8 cellular contexts compared by ENCODE assay signal in the genomic region with DNA sequence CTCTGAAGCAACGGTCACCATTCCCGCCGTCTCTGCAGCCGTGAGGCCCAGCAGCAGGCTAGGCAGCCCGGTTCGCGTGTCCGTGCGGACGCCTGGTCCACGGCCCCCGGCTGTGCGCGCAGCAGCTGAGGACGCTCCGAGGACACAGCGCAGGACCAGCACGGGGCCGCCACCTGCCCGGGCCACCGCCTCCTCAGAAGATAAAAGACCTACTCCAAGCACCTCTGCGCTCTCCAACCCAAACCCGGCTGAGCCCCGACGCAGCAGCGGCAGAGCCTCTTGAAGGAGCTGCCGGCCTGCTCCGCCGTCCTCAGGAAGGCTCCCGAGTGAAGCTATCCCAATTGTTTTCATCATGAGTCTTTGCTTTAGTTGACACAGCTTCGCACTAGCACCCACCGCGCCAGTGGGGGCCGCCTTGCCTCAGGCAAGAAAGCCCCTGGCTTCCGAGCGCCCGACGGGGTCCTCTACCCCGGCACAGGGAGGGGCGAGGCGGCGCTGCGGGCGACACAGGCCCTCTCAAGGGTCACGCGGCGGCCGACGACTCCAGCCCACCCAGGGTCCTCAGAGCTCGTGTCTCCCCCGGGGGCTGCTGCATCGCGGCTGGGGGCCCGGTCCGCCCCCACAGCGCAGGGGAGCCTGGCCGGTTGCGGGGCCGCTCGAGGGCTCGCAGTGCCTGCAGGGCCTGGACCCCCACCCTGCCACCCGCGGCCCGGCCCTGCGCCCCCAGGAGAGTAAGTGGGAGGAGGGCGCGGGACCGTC. TPM values are rescaled to one million over a fixed set of nuclear protein-coding genes. Genes with fewer than 3 reads are reported as not detected.
DNase-seq lines count a peak whose midpoint lies in the region; ATAC-seq, FAIRE-seq and TF ChIP-seq lines count a peak whose summit lies in the region.

No MANE protein-coding gene starts in this region.

- ATAC-seq in GM18907 (IDR thresholded peaks at IDR 0.05; ENCODE audit: unreplicated experiment) (peak; percentile 2), HG02981 (IDR thresholded peaks at IDR 0.05; ENCODE audit: unreplicated experiment) (no peak), GM21381 (IDR thresholded peaks at IDR 0.05; ENCODE audit: unreplicated experiment) (no peak)

- peak overlapping the region; percentile 83 for H3K27ac ChIP-seq in astrocyte (ENCODE audit: low read depth, low read length)
- no peak overlapping the region for H3K27ac ChIP-seq in iPS-20b (ENCODE audit: low read length)
- H3K27ac ChIP-seq in spleen, result peak overlapping the region; percentile 66 to 88 (median 83)

- H3K79me2 ChIP-seq in astrocyte (ENCODE audit: insufficient read depth, low read length), result peaks cover 56% of the 10 kb centered on the region

- H3K4me1 ChIP-seq in astrocyte (ENCODE audit: insufficient read depth, low read length) (peaks cover 18% of the 10 kb centered on the region), iPS-20b (ENCODE audit: insufficient read depth, low read length) (peaks cover 6% of the 10 kb centered on the region; the same call in 1 of the 2 replicates), spleen (peaks cover 30 to 80% (median 64%) of the 10 kb centered on the region in 6 donors)

- no peak for FAIRE-seq in astrocyte (lab: Jason Lieb, UNC)

- H3K9ac ChIP-seq in astrocyte (ENCODE audit: low read length) (peak overlapping the region; percentile 87), iPS-20b (ENCODE audit: low read depth, low read length) (peak overlapping the region; percentile 53; the same call in 1 of the 2 replicates)

- intact Hi-C loops in spleen (cut with DNase I; ENCODE audit: low total_unique reads), result no loop called here

- H3K27me3 ChIP-seq in astrocyte (ENCODE audit: insufficient read depth, low read length) (no peaks in the 10 kb centered on the region), iPS-20b (ENCODE audit: insufficient read depth, low read length) (peaks cover 7% of the 10 kb centered on the region; the same call in 1 of the 2 replicates), spleen (replicated peaks in 1 of 7) (peaks cover 0 to 9% (median 0%) of the 10 kb centered on the region in 7 donors)

- peak overlapping the region; percentile 82 to 93 (median 90) for H3K4me3 Mint-ChIP-seq in IgD-negative memory B cell
- H3K4me3 Mint-ChIP-seq in astrocyte (ENCODE audit: unreplicated experiment), result peak overlapping the region; percentile 90

- H4K20me1 ChIP-seq in astrocyte (ENCODE audit: insufficient read depth, low read length), result peaks cover 53% of the 10 kb centered on the region

- H3K36me3 ChIP-seq in astrocyte (ENCODE audit: insufficient read depth, low read length), result peaks cover 2% of the 10 kb centered on the region
- no peaks in the 10 kb centered on the region for H3K36me3 ChIP-seq in iPS-20b (ENCODE audit: insufficient read depth, low read depth, low read length)
- peaks cover 0 to 22% (median 8%) of the 10 kb centered on the region in 6 donors for H3K36me3 ChIP-seq in spleen

- H3K9me3 Mint-ChIP-seq in IgD-negative memory B cell (peaks cover 0 to 2% (median 0%) of the 10 kb centered on the region in 3 donors), astrocyte (ENCODE audit: unreplicated experiment) (no peaks in the 10 kb centered on the region)

- H3K36me3 Mint-ChIP-seq in IgD-negative memory B cell (peaks cover 3% of the 10 kb centered on the region), astrocyte (ENCODE audit: low read depth, unreplicated experiment) (peaks cover 5% of the 10 kb centered on the region)

- no peak for TF ChIP-seq POLR2A in spleen (IDR thresholded peaks at IDR 0.05)

- H3K4me1 Mint-ChIP-seq in IgD-negative memory B cell (peaks cover 38 to 46% (median 45%) of the 10 kb centered on the region in 3 donors), astrocyte (ENCODE audit: low read depth, unreplicated experiment) (peaks cover 14% of the 10 kb centered on the region)

- H3K27ac Mint-ChIP-seq in IgD-negative memory B cell (peak overlapping the region; percentile 63 to 99 (median 92)), astrocyte (ENCODE audit: unreplicated experiment) (peak overlapping the region; percentile 62)

- DNase-seq in AG08396 (ENCODE audit: low spot score), result peak; percentile 69
- DNase-seq in astrocyte (ENCODE audit: low read depth), result peak; percentile 38
- peak; percentile 86 for DNase-seq in spleen

- peak overlapping the region; percentile 95 for H3K4me2 ChIP-seq in astrocyte (ENCODE audit: low read length)

- H3K4me3 ChIP-seq in astrocyte (ENCODE audit: insufficient read depth, low read depth, low read length) (peak overlapping the region; percentile 67), iPS-20b (ENCODE audit: low read length) (peak overlapping the region; percentile 61), spleen (peak overlapping the region; percentile 56 to 97 (median 74))

- peak overlapping the region; percentile 47 for H2AFZ ChIP-seq in astrocyte (ENCODE audit: low read depth, low read length)

- peaks cover 9% of the 10 kb centered on the region for H3K27me3 Mint-ChIP-seq in IgD-negative memory B cell
- no peaks in the 10 kb centered on the region for H3K27me3 Mint-ChIP-seq in astrocyte (ENCODE audit: low read depth, unreplicated experiment)

- 28 to 63% (median 32%) methylated on average over 27 to 68 of the region's 68 CpGs for WGBS in spleen, 5 donors

- no peaks in the 10 kb centered on the region for H3K9me3 ChIP-seq in astrocyte (ENCODE audit: insufficient read depth, low read depth, low read length)
- H3K9me3 ChIP-seq in iPS-20b (ENCODE audit: insufficient read depth, low read depth, low read length), result no peaks in the 10 kb centered on the region
- no peaks in the 10 kb centered on the region for H3K9me3 ChIP-seq in spleen

- TF ChIP-seq CTCF in astrocyte (IDR thresholded peaks at IDR 0.05; ENCODE audit: insufficient read depth, low read depth, low read length), result no peak
- TF ChIP-seq CTCF in spleen (IDR thresholded peaks at IDR 0.05 in 8 of 11, conservative IDR thresholded peaks at IDR 0.05 in 3 of 11), result no peak

RNA-seq across cellular contexts. Expression of a gene that starts 16.9 kb away (rescaled TPM):
- 2.6 TPM for polyA plus RNA-seq in IgD-negative memory B cell
- total RNA-seq in astrocyte, result 1.7 and 3.4 TPM in 2 replicates
- 10 to 100 TPM in 5 of 7 donors, 1 to 10 TPM in 2; 7.1 to 19.2 (median 13.3) TPM for total RNA-seq in spleen
- 1 to 10 TPM; 3.9 to 7.3 (median 5.0) TPM for polyA plus RNA-seq in spleen

RNA-seq across cellular contexts. Expression of a gene that starts 44.5 kb away (rescaled TPM):
- polyA plus RNA-seq in IgD-negative memory B cell, result not detected
- not detected in 2 replicates for total RNA-seq in astrocyte
- 1 to 10 TPM in 1 of 7 donors, under 1 TPM in 4, not detected in 2; 0.13 to 1.2 (median 0.51) TPM for total RNA-seq in spleen
- polyA plus RNA-seq in spleen, result under 1 TPM; 0.05 to 0.80 (median 0.28) TPM

RNA-seq across cellular contexts. Expression of a gene that starts 52.1 kb away (rescaled TPM):
- polyA plus RNA-seq in IgD-negative memory B cell, result 26.7 TPM
- total RNA-seq in astrocyte, result 13.4 and 13.8 TPM in 2 replicates
- 10 to 100 TPM; 12.4 to 29.1 (median 18.9) TPM for total RNA-seq in spleen
- polyA plus RNA-seq in spleen, result 1 to 10 TPM; 7.1 to 8.9 (median 7.2) TPM
